Comparison of ENCODE assay signal across 1 cellular context in the genomic region with DNA sequence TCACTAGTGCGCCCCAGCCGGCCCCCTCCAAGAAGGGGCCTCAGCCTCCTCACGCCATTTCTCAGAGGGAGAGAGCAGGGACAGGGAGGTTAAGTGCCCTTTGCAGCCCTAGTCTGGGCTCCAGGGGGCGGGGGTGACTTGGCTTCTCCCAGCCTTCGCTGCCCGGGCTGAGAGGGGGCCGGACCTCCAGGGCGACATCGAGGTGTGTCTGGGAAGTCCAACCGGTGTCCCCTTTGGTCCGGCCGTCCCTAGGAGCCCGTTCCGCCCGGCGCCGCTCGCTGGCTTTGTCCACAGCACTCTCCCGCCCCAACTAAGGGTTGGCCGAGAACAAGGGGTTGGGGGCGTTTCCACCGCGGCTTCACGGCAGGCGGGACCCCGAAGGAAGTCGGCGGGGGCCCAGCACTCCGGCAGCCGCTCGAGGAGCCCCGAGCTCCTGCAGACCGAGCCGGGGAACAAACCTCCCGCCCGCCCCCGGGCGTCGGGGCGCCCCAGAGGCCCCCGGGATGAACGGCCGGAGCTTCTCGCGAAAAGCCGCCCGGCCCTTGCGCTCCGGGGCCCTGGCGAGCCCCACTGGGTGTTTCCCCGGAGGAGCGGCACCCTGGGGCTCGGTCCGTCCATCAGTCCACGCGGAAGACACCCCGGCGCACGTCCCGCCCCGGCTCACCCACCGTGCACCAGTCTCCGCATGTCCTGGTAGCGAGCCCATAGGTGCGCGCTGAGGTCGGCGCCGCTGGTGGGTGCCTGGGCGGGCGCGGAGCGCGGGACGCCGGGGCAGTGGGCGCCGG.
TF ChIP-seq lines count a peak whose summit lies in the region.

No MANE protein-coding gene starts in this region.

TF ChIP-seq in HepG2, 621 proteins besides CTCF, POLR2A, EP300 and RAD21 (continued from another document and continues in another):
- TF ChIP-seq, protein P1, sequence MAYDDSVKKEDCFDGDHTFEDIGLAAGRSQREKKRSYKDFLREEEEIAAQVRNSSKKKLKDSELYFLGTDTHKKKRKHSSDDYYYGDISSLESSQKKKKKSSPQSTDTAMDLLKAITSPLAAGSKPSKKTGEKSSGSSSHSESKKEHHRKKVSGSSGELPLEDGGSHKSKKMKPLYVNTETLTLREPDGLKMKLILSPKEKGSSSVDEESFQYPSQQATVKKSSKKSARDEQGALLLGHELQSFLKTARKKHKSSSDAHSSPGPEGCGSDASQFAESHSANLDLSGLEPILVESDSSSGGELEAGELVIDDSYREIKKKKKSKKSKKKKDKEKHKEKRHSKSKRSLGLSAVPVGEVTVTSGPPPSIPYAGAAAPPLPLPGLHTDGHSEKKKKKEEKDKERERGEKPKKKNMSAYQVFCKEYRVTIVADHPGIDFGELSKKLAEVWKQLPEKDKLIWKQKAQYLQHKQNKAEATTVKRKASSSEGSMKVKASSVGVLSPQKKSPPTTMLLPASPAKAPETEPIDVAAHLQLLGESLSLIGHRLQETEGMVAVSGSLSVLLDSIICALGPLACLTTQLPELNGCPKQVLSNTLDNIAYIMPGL (CRISPR knock-in tag; IDR thresholded peaks at IDR 0.05; ENCODE audit: borderline replicate concordance in 1 of 2, low read depth in 1 of 2): no peak; a peak in 1 of 4 replicates
- TF ChIP-seq, protein P2, sequence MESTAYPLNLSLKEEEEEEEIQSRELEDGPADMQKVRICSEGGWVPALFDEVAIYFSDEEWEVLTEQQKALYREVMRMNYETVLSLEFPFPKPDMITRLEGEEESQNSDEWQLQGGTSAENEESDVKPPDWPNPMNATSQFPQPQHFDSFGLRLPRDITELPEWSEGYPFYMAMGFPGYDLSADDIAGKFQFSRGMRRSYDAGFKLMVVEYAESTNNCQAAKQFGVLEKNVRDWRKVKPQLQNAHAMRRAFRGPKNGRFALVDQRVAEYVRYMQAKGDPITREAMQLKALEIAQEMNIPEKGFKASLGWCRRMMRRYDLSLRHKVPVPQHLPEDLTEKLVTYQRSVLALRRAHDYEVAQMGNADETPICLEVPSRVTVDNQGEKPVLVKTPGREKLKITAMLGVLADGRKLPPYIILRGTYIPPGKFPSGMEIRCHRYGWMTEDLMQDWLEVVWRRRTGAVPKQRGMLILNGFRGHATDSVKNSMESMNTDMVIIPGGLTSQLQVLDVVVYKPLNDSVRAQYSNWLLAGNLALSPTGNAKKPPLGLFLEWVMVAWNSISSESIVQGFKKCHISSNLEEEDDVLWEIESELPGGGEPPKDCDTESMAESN (CRISPR knock-in tag; conservative IDR thresholded peaks at IDR 0.05): no peak
- TF ChIP-seq KLF11 (CRISPR knock-in tag; IDR thresholded peaks at IDR 0.05): no peak
- TF ChIP-seq ZBTB7A (CRISPR knock-in tag; IDR thresholded peaks at IDR 0.05): no peak
- TF ChIP-seq ZNF512B (CRISPR knock-in tag; IDR thresholded peaks at IDR 0.05; ENCODE audit: borderline replicate concordance): no peak
- TF ChIP-seq ESRRA (CRISPR knock-in tag; IDR thresholded peaks at IDR 0.05; ENCODE audit: low read depth): no peak
- TF ChIP-seq MAZ (IDR thresholded peaks at IDR 0.05; ENCODE audit: borderline replicate concordance, low read depth, low read length): no peak
- 0 out of 2 replicates have a peak, but pooled peaks have one; percentile 45 for TF ChIP-seq MAZ (CRISPR knock-in tag; IDR thresholded peaks at IDR 0.05; ENCODE audit: low read depth)
- no peak for TF ChIP-seq ZNF570 (CRISPR knock-in tag; IDR thresholded peaks at IDR 0.05; ENCODE audit: borderline replicate concordance)
- TF ChIP-seq ZBTB44 (CRISPR knock-in tag; IDR thresholded peaks at IDR 0.05): no peak
- peak; percentile 56; the same call in 1 of the 2 replicates for TF ChIP-seq PATZ1 (CRISPR knock-in tag; IDR thresholded peaks at IDR 0.05)
- TF ChIP-seq RAD51 (IDR thresholded peaks at IDR 0.05; ENCODE audit: borderline replicate concordance): no peak
- 0 out of 2 replicates have a peak, but pooled peaks have one; percentile 1 for TF ChIP-seq NR2F2 (IDR thresholded peaks at IDR 0.05; ENCODE audit: borderline replicate concordance, low read depth)
- TF ChIP-seq MYC (CRISPR knock-in tag; IDR thresholded peaks at IDR 0.05; ENCODE audit: borderline replicate concordance): no peak
- TF ChIP-seq ZNF20 (CRISPR knock-in tag; IDR thresholded peaks at IDR 0.05): no peak
- TF ChIP-seq ZFYVE20 (CRISPR knock-in tag; IDR thresholded peaks at IDR 0.05; ENCODE audit: borderline replicate concordance, low read depth): no peak
- no peak for TF ChIP-seq MIER2 (CRISPR knock-in tag; IDR thresholded peaks at IDR 0.05)
- TF ChIP-seq ZNF773 (CRISPR knock-in tag; IDR thresholded peaks at IDR 0.05; ENCODE audit: borderline replicate concordance): 0 out of 2 replicates have a peak, but pooled peaks have one; percentile 17
- no peak for TF ChIP-seq ZNF558 (CRISPR knock-in tag; IDR thresholded peaks at IDR 0.05; ENCODE audit: borderline replicate concordance)
- TF ChIP-seq SIN3A (IDR thresholded peaks at IDR 0.05; ENCODE audit: borderline replicate concordance, low read depth, low read length): no peak
- no peak; the same call in 1 of the 2 replicates for TF ChIP-seq HES4 (CRISPR knock-in tag; IDR thresholded peaks at IDR 0.05; ENCODE audit: borderline replicate concordance)
- TF ChIP-seq JDP2 (CRISPR knock-in tag; IDR thresholded peaks at IDR 0.05; ENCODE audit: borderline replicate concordance): no peak
- TF ChIP-seq ZFP41 (CRISPR knock-in tag; IDR thresholded peaks at IDR 0.05; ENCODE audit: borderline replicate concordance): no peak
- no peak for TF ChIP-seq KLF15 (CRISPR knock-in tag; IDR thresholded peaks at IDR 0.05; ENCODE audit: borderline replicate concordance)
- TF ChIP-seq ZNF337 (CRISPR knock-in tag; IDR thresholded peaks at IDR 0.05; ENCODE audit: borderline replicate concordance, low read depth): no peak
- no peak for TF ChIP-seq RFX5 (IDR thresholded peaks at IDR 0.05; ENCODE audit: low read depth, low read length)
- TF ChIP-seq, protein P3, sequence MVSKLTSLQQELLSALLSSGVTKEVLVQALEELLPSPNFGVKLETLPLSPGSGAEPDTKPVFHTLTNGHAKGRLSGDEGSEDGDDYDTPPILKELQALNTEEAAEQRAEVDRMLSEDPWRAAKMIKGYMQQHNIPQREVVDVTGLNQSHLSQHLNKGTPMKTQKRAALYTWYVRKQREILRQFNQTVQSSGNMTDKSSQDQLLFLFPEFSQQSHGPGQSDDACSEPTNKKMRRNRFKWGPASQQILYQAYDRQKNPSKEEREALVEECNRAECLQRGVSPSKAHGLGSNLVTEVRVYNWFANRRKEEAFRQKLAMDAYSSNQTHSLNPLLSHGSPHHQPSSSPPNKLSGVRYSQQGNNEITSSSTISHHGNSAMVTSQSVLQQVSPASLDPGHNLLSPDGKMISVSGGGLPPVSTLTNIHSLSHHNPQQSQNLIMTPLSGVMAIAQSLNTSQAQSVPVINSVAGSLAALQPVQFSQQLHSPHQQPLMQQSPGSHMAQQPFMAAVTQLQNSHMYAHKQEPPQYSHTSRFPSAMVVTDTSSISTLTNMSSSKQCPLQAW (CRISPR knock-in tag; IDR thresholded peaks at IDR 0.05): 0 out of 2 replicates have a peak, but pooled peaks have one; percentile 36
- TF ChIP-seq, protein P4, sequence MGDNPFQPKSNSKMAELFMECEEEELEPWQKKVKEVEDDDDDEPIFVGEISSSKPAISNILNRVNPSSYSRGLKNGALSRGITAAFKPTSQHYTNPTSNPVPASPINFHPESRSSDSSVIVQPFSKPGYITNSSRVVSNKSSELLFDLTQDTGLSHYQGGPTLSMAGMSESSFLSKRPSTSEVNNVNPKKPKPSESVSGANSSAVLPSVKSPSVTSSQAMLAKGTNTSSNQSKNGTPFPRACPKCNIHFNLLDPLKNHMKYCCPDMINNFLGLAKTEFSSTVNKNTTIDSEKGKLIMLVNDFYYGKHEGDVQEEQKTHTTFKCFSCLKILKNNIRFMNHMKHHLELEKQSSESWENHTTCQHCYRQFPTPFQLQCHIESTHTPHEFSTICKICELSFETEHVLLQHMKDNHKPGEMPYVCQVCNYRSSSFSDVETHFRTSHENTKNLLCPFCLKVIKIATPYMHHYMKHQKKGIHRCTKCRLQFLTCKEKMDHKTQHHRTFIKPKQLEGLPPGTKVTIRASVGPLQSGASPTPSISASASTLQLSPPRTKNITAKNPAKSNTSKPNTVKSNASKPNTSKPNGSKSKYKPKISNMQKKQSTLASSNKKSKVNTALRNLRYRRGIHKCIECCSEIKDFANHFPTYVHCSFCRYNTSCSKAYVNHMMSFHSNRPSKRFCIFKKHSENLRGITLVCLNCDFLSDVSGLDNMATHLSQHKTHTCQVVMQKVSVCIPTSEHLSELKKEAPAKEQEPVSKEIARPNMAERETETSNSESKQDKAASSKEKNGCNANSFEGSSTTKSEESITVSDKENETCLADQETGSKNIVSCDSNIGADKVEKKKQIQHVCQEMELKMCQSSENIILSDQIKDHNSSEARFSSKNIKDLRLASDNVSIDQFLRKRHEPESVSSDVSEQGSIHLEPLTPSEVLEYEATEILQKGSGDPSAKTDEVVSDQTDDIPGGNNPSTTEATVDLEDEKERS (CRISPR knock-in tag; IDR thresholded peaks at IDR 0.05): no peak
- TF ChIP-seq ZNF496 (CRISPR knock-in tag; IDR thresholded peaks at IDR 0.05; ENCODE audit: insufficient replicate concordance): no peak
- no peak for TF ChIP-seq ZNF780A (CRISPR knock-in tag; IDR thresholded peaks at IDR 0.05)
- no peak for TF ChIP-seq SAFB2 (CRISPR knock-in tag; IDR thresholded peaks at IDR 0.05; ENCODE audit: borderline replicate concordance, low read depth)
- no peak for TF ChIP-seq ZNF17 (CRISPR knock-in tag; IDR thresholded peaks at IDR 0.05)
- no peak for TF ChIP-seq MBNL3 (CRISPR knock-in tag; conservative IDR thresholded peaks at IDR 0.05)
- TF ChIP-seq SP2 (CRISPR knock-in tag; IDR thresholded peaks at IDR 0.05): peak; percentile 49; the same call in 1 of the 2 replicates
- no peak for TF ChIP-seq MIXL1 (CRISPR knock-in tag; IDR thresholded peaks at IDR 0.05)
- TF ChIP-seq ZNF567 (CRISPR knock-in tag; IDR thresholded peaks at IDR 0.05; ENCODE audit: borderline replicate concordance): no peak
- TF ChIP-seq, protein P5, sequence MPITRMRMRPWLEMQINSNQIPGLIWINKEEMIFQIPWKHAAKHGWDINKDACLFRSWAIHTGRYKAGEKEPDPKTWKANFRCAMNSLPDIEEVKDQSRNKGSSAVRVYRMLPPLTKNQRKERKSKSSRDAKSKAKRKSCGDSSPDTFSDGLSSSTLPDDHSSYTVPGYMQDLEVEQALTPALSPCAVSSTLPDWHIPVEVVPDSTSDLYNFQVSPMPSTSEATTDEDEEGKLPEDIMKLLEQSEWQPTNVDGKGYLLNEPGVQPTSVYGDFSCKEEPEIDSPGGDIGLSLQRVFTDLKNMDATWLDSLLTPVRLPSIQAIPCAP (CRISPR knock-in tag; IDR thresholded peaks at IDR 0.05; ENCODE audit: low read depth): no peak
- no peak for TF ChIP-seq RFXANK (CRISPR knock-in tag; IDR thresholded peaks at IDR 0.05)
- TF ChIP-seq SRSF4 (IDR thresholded peaks at IDR 0.05; ENCODE audit: low read depth, low read length, poor library complexity, severe bottlenecking): no peak
